ENCODE assay signal across 8 cellular contexts in the genomic region with DNA sequence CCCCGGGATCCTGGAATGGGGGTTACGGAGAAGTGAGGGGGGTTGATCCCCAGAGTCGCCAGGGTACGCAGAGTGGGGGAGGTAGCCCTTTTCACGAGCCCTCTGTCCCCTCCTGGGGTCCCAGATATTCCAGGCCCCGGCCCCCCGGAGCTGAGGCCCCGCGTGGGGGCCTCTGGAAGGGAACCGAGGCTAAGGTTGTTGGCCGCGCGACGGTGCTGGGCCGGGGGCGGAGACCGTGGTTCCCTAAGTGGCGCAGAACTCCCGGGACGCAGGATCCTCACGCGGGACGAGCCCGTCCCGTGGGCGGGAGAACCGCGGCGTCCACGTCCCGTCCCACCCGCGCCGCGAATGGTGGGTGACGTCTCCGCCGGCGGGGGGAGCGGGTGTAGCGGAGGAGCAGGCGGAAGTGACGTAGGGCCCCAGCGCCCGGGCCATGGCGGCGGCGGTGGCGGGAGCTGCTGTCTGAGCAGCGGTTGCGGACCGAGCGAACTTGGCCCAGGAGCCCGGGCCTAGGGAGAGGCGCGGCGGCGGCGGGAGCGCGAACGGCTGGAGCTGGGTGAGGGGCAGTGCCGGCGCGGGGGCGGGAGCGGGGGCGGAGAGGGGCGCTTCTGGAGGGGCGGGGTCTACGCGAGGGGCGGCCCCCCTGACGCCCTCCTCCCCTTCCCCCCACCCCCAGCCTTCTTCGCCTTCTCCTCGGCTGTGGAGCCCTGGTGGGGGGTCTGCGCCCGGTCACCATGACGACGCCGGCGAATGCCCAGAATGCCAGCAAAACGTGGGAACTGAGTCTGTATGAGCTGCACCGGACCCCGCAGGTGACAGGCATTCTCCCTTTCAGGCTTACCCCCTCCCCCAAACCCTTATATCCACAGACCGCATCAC. TPM values are rescaled to one million over a fixed set of nuclear protein-coding genes. Genes with fewer than 3 reads are reported as not detected.
DNase-seq lines count a peak whose midpoint lies in the region; ATAC-seq, FAIRE-seq and TF ChIP-seq lines count a peak whose summit lies in the region.

A gene (plus strand): TSS at position 412 of the 879 bp plus-strand sequence. CDS start 323 bp downstream, at position 735.

- CTCF ChIA-PET in HEK293T (lab: Yijun Ruan, JAX) = no interaction called here

- peak within 1 kb of the TSS; percentile 88 to 94 for H3K4me3 ChIP-seq in kidney (ENCODE audit: low read length in 2 of 2)

- TF ChIP-seq CTCF in kidney (IDR thresholded peaks at IDR 0.05; ENCODE audit: borderline replicate concordance, extremely low read depth, insufficient read depth) = peak; percentile 4

- DNase-seq in EL (peak; percentile 75), HEK293T (ENCODE audit: extremely low spot score) (peak; percentile 89), NCI-H2227 treated with DMSO at 0.1 percent for 48 hours (lab: John Stamatoyannopoulos, UW) (peak; percentile 73), cerebellar cortex (ENCODE audit: low spot score) (peak; percentile 77), kidney (peak; percentile 97)
- DNase-seq in activated CD4-positive, alpha-beta T cell treated with anti-CD3 and anti-CD28 coated beads for 1 hour = peak; percentile 83
- DNase-seq in stimulated activated CD4-positive, alpha-beta T cell treated with anti-CD3 and anti-CD28 coated beads, Interleukin-12 subunit alpha, Interleukin-12 subunit beta, amount 100 ng/mL, for 48 hours (ENCODE audit: low read depth in 2 of 3, low spot score in 1 of 3) = peak; percentile 72 to 83 (median 73)

- H3K9me3 ChIP-seq in kidney (ENCODE audit: control insufficient read depth in 1 of 2, low read length in 2 of 2) = no peaks in the 10 kb centered on the region

- intact Hi-C loops in kidney (cut with DNase I) = no loop called here

- peaks cover 8 to 24% of the 10 kb centered on the region in 2 donors for H3K36me3 ChIP-seq in kidney (ENCODE audit: control insufficient read depth in 1 of 2, insufficient read depth in 2 of 2, low read length in 2 of 2)

- FAIRE-seq in kidney (lab: Jason Lieb, UNC) = no peak

- ATAC-seq in HG02623 (IDR thresholded peaks at IDR 0.05; ENCODE audit: unreplicated experiment) = no peak

- peak within 1 kb of the TSS; percentile 95 to 100 for H3K9ac ChIP-seq in kidney (ENCODE audit: low read length in 2 of 2)

- POLR2A ChIA-PET in HEK293T (lab: Yijun Ruan, JAX) = interaction anchor here (0.6 to 5.8 kb wide), 21 partner anchors 8 to 91 kb away, joined by 3 to 64 read pairs (median 5); a partner anchor contains a TSS

- peaks cover 17 to 28% of the 10 kb centered on the region in 2 donors for H3K4me1 ChIP-seq in kidney (ENCODE audit: control insufficient read depth in 1 of 2, insufficient read depth in 1 of 2, low read depth in 1 of 2, low read length in 2 of 2)

- H3K27ac ChIP-seq in kidney (ENCODE audit: low read depth in 2 of 2, low read length in 2 of 2) = peak within 1 kb of the TSS; percentile 84 to 91

TF ChIP-seq in HEK293T, 16 proteins besides CTCF, POLR2A, EP300 and RAD21:
- TF ChIP-seq FOXM1 (IDR thresholded peaks at IDR 0.05; ENCODE audit: borderline replicate concordance) = peak; percentile 24; the same call in 1 of the 2 replicates
- TF ChIP-seq, protein P1, sequence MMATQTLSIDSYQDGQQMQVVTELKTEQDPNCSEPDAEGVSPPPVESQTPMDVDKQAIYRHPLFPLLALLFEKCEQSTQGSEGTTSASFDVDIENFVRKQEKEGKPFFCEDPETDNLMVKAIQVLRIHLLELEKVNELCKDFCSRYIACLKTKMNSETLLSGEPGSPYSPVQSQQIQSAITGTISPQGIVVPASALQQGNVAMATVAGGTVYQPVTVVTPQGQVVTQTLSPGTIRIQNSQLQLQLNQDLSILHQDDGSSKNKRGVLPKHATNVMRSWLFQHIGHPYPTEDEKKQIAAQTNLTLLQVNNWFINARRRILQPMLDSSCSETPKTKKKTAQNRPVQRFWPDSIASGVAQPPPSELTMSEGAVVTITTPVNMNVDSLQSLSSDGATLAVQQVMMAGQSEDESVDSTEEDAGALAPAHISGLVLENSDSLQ (IDR thresholded peaks at IDR 0.05) = no peak
- TF ChIP-seq CTBP1 (IDR thresholded peaks at IDR 0.05; ENCODE audit: borderline replicate concordance) = no peak
- TF ChIP-seq HDGF (IDR thresholded peaks at IDR 0.05; ENCODE audit: borderline replicate concordance) = no peak
- TF ChIP-seq ARNT (IDR thresholded peaks at IDR 0.05) = no peak
- no peak for TF ChIP-seq L3MBTL2 (conservative IDR thresholded peaks at IDR 0.05)
- peak; percentile 95 for TF ChIP-seq TARDBP (IDR thresholded peaks at IDR 0.05)
- no peak for TF ChIP-seq FOXK2 (IDR thresholded peaks at IDR 0.05)
- TF ChIP-seq LEF1 (IDR thresholded peaks at IDR 0.05; ENCODE audit: borderline replicate concordance) = 0 out of 2 replicates have a peak, but pooled peaks have one; percentile 55
- no peak for TF ChIP-seq NFRKB (IDR thresholded peaks at IDR 0.05)
- no peak for TF ChIP-seq ELF4 (IDR thresholded peaks at IDR 0.05)

RNA-seq across cellular contexts. Expression of the gene that starts here (rescaled TPM):
- 47.2 TPM for total RNA-seq in kidney
- 48.6 TPM for polyA plus RNA-seq in kidney (ENCODE audit: insufficient read depth, low read depth, low replicate concordance)
